1 cellular context compared by ENCODE assay signal in genomic region chr1:56189946-56190920, GRCh38.
A peak's percentile ranks its signal among the peaks of the same experiment; 100 is the strongest.
TF ChIP-seq lines count a peak whose summit lies in the region.

No MANE protein-coding gene starts in this region.

TF ChIP-seq in HepG2, 621 proteins besides CTCF, POLR2A, EP300 and RAD21 (continued from another document and continues in another):
- TF ChIP-seq, protein P1, sequence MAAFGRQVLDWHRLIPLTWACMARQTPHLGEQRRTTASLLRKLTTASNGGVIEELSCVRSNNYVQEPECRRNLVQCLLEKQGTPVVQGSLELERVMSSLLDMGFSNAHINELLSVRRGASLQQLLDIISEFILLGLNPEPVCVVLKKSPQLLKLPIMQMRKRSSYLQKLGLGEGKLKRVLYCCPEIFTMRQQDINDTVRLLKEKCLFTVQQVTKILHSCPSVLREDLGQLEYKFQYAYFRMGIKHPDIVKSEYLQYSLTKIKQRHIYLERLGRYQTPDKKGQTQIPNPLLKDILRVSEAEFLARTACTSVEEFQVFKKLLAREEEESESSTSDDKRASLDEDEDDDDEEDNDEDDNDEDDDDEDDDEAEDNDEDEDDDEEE (CRISPR knock-in tag; IDR thresholded peaks at IDR 0.05): no peak
- TF ChIP-seq, protein P2, sequence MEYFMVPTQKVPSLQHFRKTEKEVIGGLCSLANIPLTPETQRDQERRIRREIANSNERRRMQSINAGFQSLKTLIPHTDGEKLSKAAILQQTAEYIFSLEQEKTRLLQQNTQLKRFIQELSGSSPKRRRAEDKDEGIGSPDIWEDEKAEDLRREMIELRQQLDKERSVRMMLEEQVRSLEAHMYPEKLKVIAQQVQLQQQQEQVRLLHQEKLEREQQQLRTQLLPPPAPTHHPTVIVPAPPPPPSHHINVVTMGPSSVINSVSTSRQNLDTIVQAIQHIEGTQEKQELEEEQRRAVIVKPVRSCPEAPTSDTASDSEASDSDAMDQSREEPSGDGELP (IDR thresholded peaks at IDR 0.05; ENCODE audit: borderline replicate concordance, low read depth): no peak; the same call in 1 of the 2 replicates
- TF ChIP-seq ZNF652 (CRISPR knock-in tag; IDR thresholded peaks at IDR 0.05; ENCODE audit: borderline replicate concordance, low read depth): peak; percentile 46
- TF ChIP-seq ZNF326 (CRISPR knock-in tag; IDR thresholded peaks at IDR 0.05; ENCODE audit: borderline replicate concordance): no peak
- no peak for TF ChIP-seq PLRG1 (conservative IDR thresholded peaks at IDR 0.05)
- no peak for TF ChIP-seq ZNF800 (CRISPR knock-in tag; IDR thresholded peaks at IDR 0.05)
- peak; percentile 98 for TF ChIP-seq HNF4A (CRISPR knock-in tag; IDR thresholded peaks at IDR 0.05)
- no peak for TF ChIP-seq ZNF619 (CRISPR knock-in tag; IDR thresholded peaks at IDR 0.05)
- no peak for TF ChIP-seq NFRKB (IDR thresholded peaks at IDR 0.05)
- no peak for TF ChIP-seq SMAD9 (CRISPR knock-in tag; IDR thresholded peaks at IDR 0.05)
- no peak for TF ChIP-seq RNF219 (CRISPR knock-in tag; IDR thresholded peaks at IDR 0.05)
- TF ChIP-seq NBN (conservative IDR thresholded peaks at IDR 0.05): no peak
- TF ChIP-seq, protein P3, sequence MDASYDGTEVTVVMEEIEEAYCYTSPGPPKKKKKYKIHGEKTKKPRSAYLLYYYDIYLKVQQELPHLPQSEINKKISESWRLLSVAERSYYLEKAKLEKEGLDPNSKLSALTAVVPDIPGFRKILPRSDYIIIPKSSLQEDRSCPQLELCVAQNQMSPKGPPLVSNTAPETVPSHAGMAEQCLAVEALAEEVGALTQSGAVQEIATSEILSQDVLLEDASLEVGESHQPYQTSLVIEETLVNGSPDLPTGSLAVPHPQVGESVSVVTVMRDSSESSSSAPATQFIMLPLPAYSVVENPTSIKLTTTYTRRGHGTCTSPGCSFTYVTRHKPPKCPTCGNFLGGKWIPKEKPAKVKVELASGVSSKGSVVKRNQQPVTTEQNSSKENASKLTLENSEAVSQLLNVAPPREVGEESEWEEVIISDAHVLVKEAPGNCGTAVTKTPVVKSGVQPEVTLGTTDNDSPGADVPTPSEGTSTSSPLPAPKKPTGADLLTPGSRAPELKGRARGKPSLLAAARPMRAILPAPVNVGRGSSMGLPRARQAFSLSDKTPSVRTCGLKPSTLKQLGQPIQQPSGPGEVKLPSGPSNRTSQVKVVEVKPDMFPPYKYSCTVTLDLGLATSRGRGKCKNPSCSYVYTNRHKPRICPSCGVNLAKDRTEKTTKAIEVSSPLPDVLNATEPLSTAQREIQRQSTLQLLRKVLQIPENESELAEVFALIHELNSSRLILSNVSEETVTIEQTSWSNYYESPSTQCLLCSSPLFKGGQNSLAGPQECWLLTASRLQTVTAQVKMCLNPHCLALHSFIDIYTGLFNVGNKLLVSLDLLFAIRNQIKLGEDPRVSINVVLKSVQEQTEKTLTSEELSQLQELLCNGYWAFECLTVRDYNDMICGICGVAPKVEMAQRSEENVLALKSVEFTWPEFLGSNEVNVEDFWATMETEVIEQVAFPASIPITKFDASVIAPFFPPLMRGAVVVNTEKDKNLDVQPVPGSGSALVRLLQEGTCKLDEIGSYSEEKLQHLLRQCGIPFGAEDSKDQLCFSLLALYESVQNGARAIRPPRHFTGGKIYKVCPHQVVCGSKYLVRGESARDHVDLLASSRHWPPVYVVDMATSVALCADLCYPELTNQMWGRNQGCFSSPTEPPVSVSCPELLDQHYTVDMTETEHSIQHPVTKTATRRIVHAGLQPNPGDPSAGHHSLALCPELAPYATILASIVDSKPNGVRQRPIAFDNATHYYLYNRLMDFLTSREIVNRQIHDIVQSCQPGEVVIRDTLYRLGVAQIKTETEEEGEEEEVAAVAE (CRISPR knock-in tag; IDR thresholded peaks at IDR 0.05; ENCODE audit: borderline replicate concordance): peak; percentile 79; the same call in 1 of the 2 replicates
- peak; percentile 93; the same call in 1 of the 2 replicates for TF ChIP-seq NFKBIZ (CRISPR knock-in tag; IDR thresholded peaks at IDR 0.05)
- TF ChIP-seq, protein P4, sequence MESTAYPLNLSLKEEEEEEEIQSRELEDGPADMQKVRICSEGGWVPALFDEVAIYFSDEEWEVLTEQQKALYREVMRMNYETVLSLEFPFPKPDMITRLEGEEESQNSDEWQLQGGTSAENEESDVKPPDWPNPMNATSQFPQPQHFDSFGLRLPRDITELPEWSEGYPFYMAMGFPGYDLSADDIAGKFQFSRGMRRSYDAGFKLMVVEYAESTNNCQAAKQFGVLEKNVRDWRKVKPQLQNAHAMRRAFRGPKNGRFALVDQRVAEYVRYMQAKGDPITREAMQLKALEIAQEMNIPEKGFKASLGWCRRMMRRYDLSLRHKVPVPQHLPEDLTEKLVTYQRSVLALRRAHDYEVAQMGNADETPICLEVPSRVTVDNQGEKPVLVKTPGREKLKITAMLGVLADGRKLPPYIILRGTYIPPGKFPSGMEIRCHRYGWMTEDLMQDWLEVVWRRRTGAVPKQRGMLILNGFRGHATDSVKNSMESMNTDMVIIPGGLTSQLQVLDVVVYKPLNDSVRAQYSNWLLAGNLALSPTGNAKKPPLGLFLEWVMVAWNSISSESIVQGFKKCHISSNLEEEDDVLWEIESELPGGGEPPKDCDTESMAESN (CRISPR knock-in tag; conservative IDR thresholded peaks at IDR 0.05): 0 out of 2 replicates have a peak, but pooled peaks have one; percentile 73
- no peak for TF ChIP-seq POLR2AphosphoS2 (IDR thresholded peaks at IDR 0.05; ENCODE audit: low read depth, low read length)
- no peak for TF ChIP-seq ZNF747 (CRISPR knock-in tag; IDR thresholded peaks at IDR 0.05; ENCODE audit: borderline replicate concordance)
- TF ChIP-seq, protein P5, sequence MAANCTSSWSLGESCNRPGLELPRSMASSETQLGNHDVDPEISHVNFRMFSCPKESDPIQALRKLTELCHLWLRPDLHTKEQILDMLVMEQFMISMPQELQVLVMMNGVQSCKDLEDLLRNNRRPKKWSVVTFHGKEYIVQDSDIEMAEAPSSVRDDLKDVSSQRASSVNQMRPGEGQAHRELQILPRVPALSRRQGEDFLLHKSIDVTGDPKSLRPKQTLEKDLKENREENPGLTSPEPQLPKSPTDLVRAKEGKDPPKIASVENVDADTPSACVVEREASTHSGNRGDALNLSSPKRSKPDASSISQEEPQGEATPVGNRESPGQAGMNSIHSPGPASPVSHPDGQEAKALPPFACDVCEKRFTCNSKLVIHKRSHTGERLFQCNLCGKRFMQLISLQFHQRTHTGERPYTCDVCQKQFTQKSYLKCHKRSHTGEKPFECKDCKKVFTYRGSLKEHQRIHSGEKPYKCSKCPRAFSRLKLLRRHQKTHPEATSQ (CRISPR knock-in tag; IDR thresholded peaks at IDR 0.05; ENCODE audit: borderline replicate concordance): 0 out of 2 replicates have a peak, but pooled peaks have one; percentile 38
- TF ChIP-seq, protein P6, sequence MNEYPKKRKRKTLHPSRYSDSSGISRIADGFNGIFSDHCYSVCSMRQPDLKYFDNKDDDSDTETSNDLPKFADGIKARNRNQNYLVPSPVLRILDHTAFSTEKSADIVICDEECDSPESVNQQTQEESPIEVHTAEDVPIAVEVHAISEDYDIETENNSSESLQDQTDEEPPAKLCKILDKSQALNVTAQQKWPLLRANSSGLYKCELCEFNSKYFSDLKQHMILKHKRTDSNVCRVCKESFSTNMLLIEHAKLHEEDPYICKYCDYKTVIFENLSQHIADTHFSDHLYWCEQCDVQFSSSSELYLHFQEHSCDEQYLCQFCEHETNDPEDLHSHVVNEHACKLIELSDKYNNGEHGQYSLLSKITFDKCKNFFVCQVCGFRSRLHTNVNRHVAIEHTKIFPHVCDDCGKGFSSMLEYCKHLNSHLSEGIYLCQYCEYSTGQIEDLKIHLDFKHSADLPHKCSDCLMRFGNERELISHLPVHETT (CRISPR knock-in tag; conservative IDR thresholded peaks at IDR 0.05): peak; percentile 68
- no peak for TF ChIP-seq ZNF720 (CRISPR knock-in tag; IDR thresholded peaks at IDR 0.05)
- peak; percentile 21; the same call in 1 of the 2 replicates for TF ChIP-seq GMEB1 (CRISPR knock-in tag; IDR thresholded peaks at IDR 0.05; ENCODE audit: borderline replicate concordance)
- no peak for TF ChIP-seq RARG (CRISPR knock-in tag; IDR thresholded peaks at IDR 0.05; ENCODE audit: low read depth)
- TF ChIP-seq KMT2A (CRISPR knock-in tag; IDR thresholded peaks at IDR 0.05): no peak
- no peak for TF ChIP-seq ZC3H4 (CRISPR knock-in tag; IDR thresholded peaks at IDR 0.05; ENCODE audit: borderline replicate concordance)
- 0 out of 2 replicates have a peak, but pooled peaks have one; percentile 22 for TF ChIP-seq RFXANK (CRISPR knock-in tag; IDR thresholded peaks at IDR 0.05)
- TF ChIP-seq TGIF2 (CRISPR knock-in tag; IDR thresholded peaks at IDR 0.05): peak; percentile 66; the same call in 1 of the 2 replicates
- no peak for TF ChIP-seq RBM39 (IDR thresholded peaks at IDR 0.05; ENCODE audit: low read depth, low read length, poor library complexity, severe bottlenecking)
- no peak for TF ChIP-seq ZSCAN22 (CRISPR knock-in tag; IDR thresholded peaks at IDR 0.05)
- no peak for TF ChIP-seq LBX2 (CRISPR knock-in tag; IDR thresholded peaks at IDR 0.05; ENCODE audit: borderline replicate concordance)
- TF ChIP-seq HNF1B (CRISPR knock-in tag; IDR thresholded peaks at IDR 0.05): no peak
- TF ChIP-seq GFI1 (CRISPR knock-in tag; IDR thresholded peaks at IDR 0.05; ENCODE audit: borderline replicate concordance): no peak
- no peak for TF ChIP-seq ZNF672 (CRISPR knock-in tag; IDR thresholded peaks at IDR 0.05)
- no peak for TF ChIP-seq BATF2 (CRISPR knock-in tag; IDR thresholded peaks at IDR 0.05)
- no peak for TF ChIP-seq ZNF432 (CRISPR knock-in tag; IDR thresholded peaks at IDR 0.05; ENCODE audit: borderline replicate concordance)
- TF ChIP-seq CCDC6 (CRISPR knock-in tag; IDR thresholded peaks at IDR 0.05): no peak
- TF ChIP-seq MED8 (CRISPR knock-in tag; IDR thresholded peaks at IDR 0.05; ENCODE audit: insufficient replicate concordance): peak; percentile 88
- peak; percentile 42; the same call in 1 of the 2 replicates for TF ChIP-seq KLF11 (CRISPR knock-in tag; IDR thresholded peaks at IDR 0.05)
- TF ChIP-seq PITX1 (CRISPR knock-in tag; IDR thresholded peaks at IDR 0.05): peak; percentile 89
- TF ChIP-seq, protein P7, sequence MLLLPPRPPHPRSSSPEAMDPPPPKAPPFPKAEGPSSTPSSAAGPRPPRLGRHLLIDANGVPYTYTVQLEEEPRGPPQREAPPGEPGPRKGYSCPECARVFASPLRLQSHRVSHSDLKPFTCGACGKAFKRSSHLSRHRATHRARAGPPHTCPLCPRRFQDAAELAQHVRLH (CRISPR knock-in tag; IDR thresholded peaks at IDR 0.05; ENCODE audit: borderline replicate concordance, low read depth): no peak; the same call in none of the 2 replicates
- TF ChIP-seq ZNF552 (CRISPR knock-in tag; IDR thresholded peaks at IDR 0.05; ENCODE audit: borderline replicate concordance): no peak
